ENCODE assay signal across 1 cellular context in the genomic region with DNA sequence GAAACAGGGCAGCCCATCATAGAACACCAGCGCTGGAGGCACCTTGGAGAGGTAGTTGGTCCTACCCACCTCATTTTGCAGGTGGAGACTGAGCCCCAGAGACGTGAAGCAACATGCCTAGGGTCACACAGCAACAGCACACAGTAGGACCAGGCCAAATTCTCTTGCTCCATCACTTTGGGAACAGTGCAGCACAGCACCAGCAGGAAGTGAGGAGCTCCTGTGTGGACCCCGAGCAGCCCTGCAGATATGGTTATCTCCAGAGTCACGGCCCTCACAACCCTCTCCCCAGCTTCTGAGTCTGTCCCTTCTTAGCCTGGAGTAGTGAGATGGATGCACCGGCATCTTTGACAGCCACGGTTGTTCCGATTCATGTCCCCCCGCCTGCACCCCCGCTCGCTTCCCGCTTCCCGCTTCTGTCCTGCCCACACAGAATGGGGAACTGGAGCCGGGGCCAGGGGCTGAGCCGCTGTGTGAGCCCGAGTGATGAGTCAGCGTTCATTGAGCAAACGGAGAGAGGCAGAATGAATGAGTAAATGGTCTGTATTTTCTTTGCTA.
A peak's percentile ranks its signal among the peaks of the same experiment; 100 is the strongest.
TF ChIP-seq lines count a peak whose summit lies in the region.

No MANE protein-coding gene starts in this region.

TF ChIP-seq in HepG2, 621 proteins besides CTCF, POLR2A, EP300 and RAD21 (continued from another document and continues in another):
- TF ChIP-seq, protein P1, sequence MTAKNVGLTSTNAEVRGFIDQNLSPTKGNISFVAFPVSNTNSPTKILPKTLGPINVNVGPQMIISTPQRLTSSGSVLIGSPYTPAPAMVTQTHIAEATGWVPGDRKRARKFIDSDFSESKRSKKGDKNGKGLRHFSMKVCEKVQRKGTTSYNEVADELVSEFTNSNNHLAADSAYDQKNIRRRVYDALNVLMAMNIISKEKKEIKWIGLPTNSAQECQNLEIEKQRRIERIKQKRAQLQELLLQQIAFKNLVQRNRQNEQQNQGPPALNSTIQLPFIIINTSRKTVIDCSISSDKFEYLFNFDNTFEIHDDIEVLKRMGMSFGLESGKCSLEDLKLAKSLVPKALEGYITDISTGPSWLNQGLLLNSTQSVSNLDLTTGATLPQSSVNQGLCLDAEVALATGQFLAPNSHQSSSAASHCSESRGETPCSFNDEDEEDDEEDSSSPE (CRISPR knock-in tag; IDR thresholded peaks at IDR 0.05), result peak; percentile 31; the same call in 1 of the 2 replicates
- peak; percentile 28 for TF ChIP-seq CEBPG (CRISPR knock-in tag; IDR thresholded peaks at IDR 0.05)
- TF ChIP-seq, protein P2, sequence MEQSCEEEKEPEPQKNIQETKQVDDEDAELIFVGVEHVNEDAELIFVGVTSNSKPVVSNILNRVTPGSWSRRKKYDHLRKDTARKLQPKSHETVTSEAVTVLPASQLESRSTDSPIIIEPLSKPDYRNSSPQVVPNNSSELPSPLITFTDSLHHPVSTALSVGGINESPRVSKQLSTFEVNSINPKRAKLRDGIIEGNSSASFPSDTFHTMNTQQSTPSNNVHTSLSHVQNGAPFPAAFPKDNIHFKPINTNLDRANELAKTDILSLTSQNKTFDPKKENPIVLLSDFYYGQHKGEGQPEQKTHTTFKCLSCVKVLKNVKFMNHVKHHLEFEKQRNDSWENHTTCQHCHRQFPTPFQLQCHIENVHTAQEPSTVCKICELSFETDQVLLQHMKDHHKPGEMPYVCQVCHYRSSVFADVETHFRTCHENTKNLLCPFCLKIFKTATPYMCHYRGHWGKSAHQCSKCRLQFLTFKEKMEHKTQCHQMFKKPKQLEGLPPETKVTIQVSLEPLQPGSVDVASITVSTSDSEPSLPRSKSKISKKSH (CRISPR knock-in tag; IDR thresholded peaks at IDR 0.05; ENCODE audit: borderline replicate concordance), result peak; percentile 80; the same call in 1 of the 2 replicates
- TF ChIP-seq ZNF331 (CRISPR knock-in tag; IDR thresholded peaks at IDR 0.05), result 0 out of 2 replicates have a peak, but pooled peaks have one; percentile 12
- TF ChIP-seq, protein P3, sequence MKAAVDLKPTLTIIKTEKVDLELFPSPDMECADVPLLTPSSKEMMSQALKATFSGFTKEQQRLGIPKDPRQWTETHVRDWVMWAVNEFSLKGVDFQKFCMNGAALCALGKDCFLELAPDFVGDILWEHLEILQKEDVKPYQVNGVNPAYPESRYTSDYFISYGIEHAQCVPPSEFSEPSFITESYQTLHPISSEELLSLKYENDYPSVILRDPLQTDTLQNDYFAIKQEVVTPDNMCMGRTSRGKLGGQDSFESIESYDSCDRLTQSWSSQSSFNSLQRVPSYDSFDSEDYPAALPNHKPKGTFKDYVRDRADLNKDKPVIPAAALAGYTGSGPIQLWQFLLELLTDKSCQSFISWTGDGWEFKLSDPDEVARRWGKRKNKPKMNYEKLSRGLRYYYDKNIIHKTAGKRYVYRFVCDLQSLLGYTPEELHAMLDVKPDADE (CRISPR knock-in tag; IDR thresholded peaks at IDR 0.05), result no peak
- peak; percentile 89 for TF ChIP-seq MAFG (CRISPR knock-in tag; IDR thresholded peaks at IDR 0.05)
- TF ChIP-seq ZNF580 (CRISPR knock-in tag; IDR thresholded peaks at IDR 0.05; ENCODE audit: borderline replicate concordance, low read depth), result no peak
- peak; percentile 64; the same call in 1 of the 2 replicates for TF ChIP-seq SALL1 (CRISPR knock-in tag; IDR thresholded peaks at IDR 0.05)
- TF ChIP-seq MXD4 (CRISPR knock-in tag; IDR thresholded peaks at IDR 0.05), result 0 out of 2 replicates have a peak, but pooled peaks have one; percentile 57
- peak; percentile 43; the same call in 1 of the 2 replicates for TF ChIP-seq ZNF292 (CRISPR knock-in tag; IDR thresholded peaks at IDR 0.05; ENCODE audit: borderline replicate concordance, low read depth)
- peak; percentile 51; the same call in 1 of the 2 replicates for TF ChIP-seq NFE2L2 (IDR thresholded peaks at IDR 0.05; ENCODE audit: low read length)
- TF ChIP-seq ZNF720 (CRISPR knock-in tag; IDR thresholded peaks at IDR 0.05), result 0 out of 2 replicates have a peak, but pooled peaks have one; percentile 41
- no peak for TF ChIP-seq HCFC1 (IDR thresholded peaks at IDR 0.05; ENCODE audit: low read depth, low read length)
- TF ChIP-seq POGK (CRISPR knock-in tag; conservative IDR thresholded peaks at IDR 0.05), result 0 out of 2 replicates have a peak, but pooled peaks have one; percentile 25
- no peak for TF ChIP-seq RELA (CRISPR knock-in tag; IDR thresholded peaks at IDR 0.05)
- TF ChIP-seq SP1 (IDR thresholded peaks at IDR 0.05), result no peak
- no peak for TF ChIP-seq SP1 (CRISPR knock-in tag; IDR thresholded peaks at IDR 0.05)
- TF ChIP-seq KLF13 (CRISPR knock-in tag; IDR thresholded peaks at IDR 0.05), result peak; percentile 59; the same call in 1 of the 2 replicates
- TF ChIP-seq, protein P4, sequence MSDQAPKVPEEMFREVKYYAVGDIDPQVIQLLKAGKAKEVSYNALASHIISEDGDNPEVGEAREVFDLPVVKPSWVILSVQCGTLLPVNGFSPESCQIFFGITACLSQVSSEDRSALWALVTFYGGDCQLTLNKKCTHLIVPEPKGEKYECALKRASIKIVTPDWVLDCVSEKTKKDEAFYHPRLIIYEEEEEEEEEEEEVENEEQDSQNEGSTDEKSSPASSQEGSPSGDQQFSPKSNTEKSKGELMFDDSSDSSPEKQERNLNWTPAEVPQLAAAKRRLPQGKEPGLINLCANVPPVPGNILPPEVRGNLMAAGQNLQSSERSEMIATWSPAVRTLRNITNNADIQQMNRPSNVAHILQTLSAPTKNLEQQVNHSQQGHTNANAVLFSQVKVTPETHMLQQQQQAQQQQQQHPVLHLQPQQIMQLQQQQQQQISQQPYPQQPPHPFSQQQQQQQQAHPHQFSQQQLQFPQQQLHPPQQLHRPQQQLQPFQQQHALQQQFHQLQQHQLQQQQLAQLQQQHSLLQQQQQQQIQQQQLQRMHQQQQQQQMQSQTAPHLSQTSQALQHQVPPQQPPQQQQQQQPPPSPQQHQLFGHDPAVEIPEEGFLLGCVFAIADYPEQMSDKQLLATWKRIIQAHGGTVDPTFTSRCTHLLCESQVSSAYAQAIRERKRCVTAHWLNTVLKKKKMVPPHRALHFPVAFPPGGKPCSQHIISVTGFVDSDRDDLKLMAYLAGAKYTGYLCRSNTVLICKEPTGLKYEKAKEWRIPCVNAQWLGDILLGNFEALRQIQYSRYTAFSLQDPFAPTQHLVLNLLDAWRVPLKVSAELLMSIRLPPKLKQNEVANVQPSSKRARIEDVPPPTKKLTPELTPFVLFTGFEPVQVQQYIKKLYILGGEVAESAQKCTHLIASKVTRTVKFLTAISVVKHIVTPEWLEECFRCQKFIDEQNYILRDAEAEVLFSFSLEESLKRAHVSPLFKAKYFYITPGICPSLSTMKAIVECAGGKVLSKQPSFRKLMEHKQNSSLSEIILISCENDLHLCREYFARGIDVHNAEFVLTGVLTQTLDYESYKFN (CRISPR knock-in tag; conservative IDR thresholded peaks at IDR 0.05), result peak; percentile 25; the same call in 1 of the 2 replicates
- TF ChIP-seq, protein P5, sequence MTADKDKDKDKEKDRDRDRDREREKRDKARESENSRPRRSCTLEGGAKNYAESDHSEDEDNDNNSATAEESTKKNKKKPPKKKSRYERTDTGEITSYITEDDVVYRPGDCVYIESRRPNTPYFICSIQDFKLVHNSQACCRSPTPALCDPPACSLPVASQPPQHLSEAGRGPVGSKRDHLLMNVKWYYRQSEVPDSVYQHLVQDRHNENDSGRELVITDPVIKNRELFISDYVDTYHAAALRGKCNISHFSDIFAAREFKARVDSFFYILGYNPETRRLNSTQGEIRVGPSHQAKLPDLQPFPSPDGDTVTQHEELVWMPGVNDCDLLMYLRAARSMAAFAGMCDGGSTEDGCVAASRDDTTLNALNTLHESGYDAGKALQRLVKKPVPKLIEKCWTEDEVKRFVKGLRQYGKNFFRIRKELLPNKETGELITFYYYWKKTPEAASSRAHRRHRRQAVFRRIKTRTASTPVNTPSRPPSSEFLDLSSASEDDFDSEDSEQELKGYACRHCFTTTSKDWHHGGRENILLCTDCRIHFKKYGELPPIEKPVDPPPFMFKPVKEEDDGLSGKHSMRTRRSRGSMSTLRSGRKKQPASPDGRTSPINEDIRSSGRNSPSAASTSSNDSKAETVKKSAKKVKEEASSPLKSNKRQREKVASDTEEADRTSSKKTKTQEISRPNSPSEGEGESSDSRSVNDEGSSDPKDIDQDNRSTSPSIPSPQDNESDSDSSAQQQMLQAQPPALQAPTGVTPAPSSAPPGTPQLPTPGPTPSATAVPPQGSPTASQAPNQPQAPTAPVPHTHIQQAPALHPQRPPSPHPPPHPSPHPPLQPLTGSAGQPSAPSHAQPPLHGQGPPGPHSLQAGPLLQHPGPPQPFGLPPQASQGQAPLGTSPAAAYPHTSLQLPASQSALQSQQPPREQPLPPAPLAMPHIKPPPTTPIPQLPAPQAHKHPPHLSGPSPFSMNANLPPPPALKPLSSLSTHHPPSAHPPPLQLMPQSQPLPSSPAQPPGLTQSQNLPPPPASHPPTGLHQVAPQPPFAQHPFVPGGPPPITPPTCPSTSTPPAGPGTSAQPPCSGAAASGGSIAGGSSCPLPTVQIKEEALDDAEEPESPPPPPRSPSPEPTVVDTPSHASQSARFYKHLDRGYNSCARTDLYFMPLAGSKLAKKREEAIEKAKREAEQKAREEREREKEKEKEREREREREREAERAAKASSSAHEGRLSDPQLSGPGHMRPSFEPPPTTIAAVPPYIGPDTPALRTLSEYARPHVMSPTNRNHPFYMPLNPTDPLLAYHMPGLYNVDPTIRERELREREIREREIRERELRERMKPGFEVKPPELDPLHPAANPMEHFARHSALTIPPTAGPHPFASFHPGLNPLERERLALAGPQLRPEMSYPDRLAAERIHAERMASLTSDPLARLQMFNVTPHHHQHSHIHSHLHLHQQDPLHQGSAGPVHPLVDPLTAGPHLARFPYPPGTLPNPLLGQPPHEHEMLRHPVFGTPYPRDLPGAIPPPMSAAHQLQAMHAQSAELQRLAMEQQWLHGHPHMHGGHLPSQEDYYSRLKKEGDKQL (CRISPR knock-in tag; IDR thresholded peaks at IDR 0.05; ENCODE audit: low read depth), result no peak
- 0 out of 2 replicates have a peak, but pooled peaks have one; percentile 25 for TF ChIP-seq KMT2A (CRISPR knock-in tag; IDR thresholded peaks at IDR 0.05)
- TF ChIP-seq ELF3 (CRISPR knock-in tag; IDR thresholded peaks at IDR 0.05), result 0 out of 2 replicates have a peak, but pooled peaks have one; percentile 19
- peak; percentile 95 for TF ChIP-seq ZKSCAN1 (IDR thresholded peaks at IDR 0.05; ENCODE audit: low read length)
- no peak for TF ChIP-seq ZNF367 (CRISPR knock-in tag; IDR thresholded peaks at IDR 0.05; ENCODE audit: borderline replicate concordance)
- TF ChIP-seq ATRX (CRISPR knock-in tag; IDR thresholded peaks at IDR 0.05; ENCODE audit: borderline replicate concordance), result no peak
- peak; percentile 39; the same call in 1 of the 2 replicates for TF ChIP-seq GABPB1 (CRISPR knock-in tag; IDR thresholded peaks at IDR 0.05)
- TF ChIP-seq JUNB (CRISPR knock-in tag; IDR thresholded peaks at IDR 0.05; ENCODE audit: borderline replicate concordance), result peak; percentile 61; the same call in 1 of the 2 replicates
- peak; percentile 23; the same call in 1 of the 2 replicates for TF ChIP-seq FOXO1 (CRISPR knock-in tag; IDR thresholded peaks at IDR 0.05)
- peak; percentile 21; the same call in 1 of the 2 replicates for TF ChIP-seq ZBTB26 (CRISPR knock-in tag; IDR thresholded peaks at IDR 0.05; ENCODE audit: borderline replicate concordance)
- TF ChIP-seq JDP2 (CRISPR knock-in tag; IDR thresholded peaks at IDR 0.05; ENCODE audit: borderline replicate concordance), result no peak
- TF ChIP-seq POGZ (CRISPR knock-in tag; IDR thresholded peaks at IDR 0.05), result 0 out of 2 replicates have a peak, but pooled peaks have one; percentile 27
- TF ChIP-seq HNRNPH1 (optimal IDR thresholded peaks at IDR 0.05; ENCODE audit: low read depth, low read length), result no peak
- TF ChIP-seq ZNF235 (CRISPR knock-in tag; IDR thresholded peaks at IDR 0.05; ENCODE audit: borderline replicate concordance), result no peak
- TF ChIP-seq ZMYM3 (CRISPR knock-in tag; IDR thresholded peaks at IDR 0.05), result peak; percentile 93
- TF ChIP-seq MAFK (conservative IDR thresholded peaks at IDR 0.05 in 1 of 2, IDR thresholded peaks at IDR 0.05 in 1 of 2; ENCODE audit: low read length in 2 of 2), result peak; percentile 98 to 99
- 0 out of 2 replicates have a peak, but pooled peaks have one; percentile 50 for TF ChIP-seq NFE2 (CRISPR knock-in tag; IDR thresholded peaks at IDR 0.05)
- TF ChIP-seq FOSL2 (CRISPR knock-in tag; IDR thresholded peaks at IDR 0.05), result peak; percentile 92
